ENCODE assay signal across 8 cellular contexts in genomic region chr19:39032164-39032918, GRCh38. TPM values are rescaled to one million over a fixed set of nuclear protein-coding genes. Genes with fewer than 3 reads are reported as not detected.
A peak's percentile ranks its signal among the peaks of the same experiment; 100 is the strongest.
DNase-seq lines count a peak whose midpoint lies in the region; ATAC-seq, FAIRE-seq and TF ChIP-seq lines count a peak whose summit lies in the region.

TSS of gene FBXO27 (minus strand) at chr19:39032549. CDS start at chr19:39032227, 322 bp downstream.

- CTCF ChIA-PET in CD4-positive, alpha-beta memory T cell (lab: Charles Lee; ENCODE audit: partially characterized antibody): no interaction called here
- CTCF ChIA-PET in activated CD4-positive, alpha-beta memory T cell treated with anti-CD3 and anti-CD28 coated beads for 36 hours (lab: Charles Lee): interaction anchor here (0.7 kb wide), 1 partner anchor 19 kb away, joined by 3 read pairs; no protein-coding TSS in a partner anchor

- FAIRE-seq in HTR-8/SVneo (lab: Jason Lieb, UNC): peak; percentile 4

- H3K9me3 Mint-ChIP-seq in CD4-positive, alpha-beta memory T cell: no peaks in the 10 kb centered on the region
- H3K9me3 Mint-ChIP-seq in activated CD4-positive, alpha-beta memory T cell treated with anti-CD3 and anti-CD28 coated beads for 36 hours: no peaks in the 10 kb centered on the region
- H3K9me3 Mint-ChIP-seq in naive B cell: peaks cover 0 to 3% (median 2%) of the 10 kb centered on the region in 7 donors

- H3K27me3 ChIP-seq in CD4-positive, alpha-beta memory T cell (ENCODE audit: insufficient read depth, low read length): no peaks in the 10 kb centered on the region

- no peak within 1 kb of the TSS for H3K27ac ChIP-seq in CD4-positive, alpha-beta memory T cell (ENCODE audit: low read depth, low read length)

- no peaks in the 10 kb centered on the region for H3K36me3 ChIP-seq in CD4-positive, alpha-beta memory T cell (ENCODE audit: insufficient read depth, low read length)

- peaks cover 11% of the 10 kb centered on the region for H3K4me1 ChIP-seq in CD4-positive, alpha-beta memory T cell (ENCODE audit: insufficient read depth, low read length)

- no peak for TF ChIP-seq CTCF in fibroblast of the aortic adventitia (IDR thresholded peaks at IDR 0.05; ENCODE audit: insufficient read depth, low read length)

- H3K27me3 Mint-ChIP-seq in CD4-positive, alpha-beta memory T cell: no peaks in the 10 kb centered on the region
- H3K27me3 Mint-ChIP-seq in activated CD4-positive, alpha-beta memory T cell treated with anti-CD3 and anti-CD28 coated beads for 36 hours: peaks cover 7% of the 10 kb centered on the region
- peaks cover 4 to 40% (median 9%) of the 10 kb centered on the region in 3 donors for H3K27me3 Mint-ChIP-seq in naive B cell

- POLR2A ChIA-PET in CD4-positive, alpha-beta memory T cell (lab: Charles Lee; ENCODE audit: partially characterized antibody): no interaction called here
- POLR2A ChIA-PET in activated CD4-positive, alpha-beta memory T cell treated with anti-CD3 and anti-CD28 coated beads for 36 hours (lab: Charles Lee): no interaction called here

- H3K4me3 ChIP-seq in CD4-positive, alpha-beta memory T cell (ENCODE audit: low read length in 2 of 2): peak within 1 kb of the TSS; percentile 6 to 46
- H3K4me3 ChIP-seq in fibroblast of the aortic adventitia (ENCODE audit: low read depth, low read length): peak within 1 kb of the TSS; percentile 69

- no peaks in the 10 kb centered on the region for H3K9me3 ChIP-seq in CD4-positive, alpha-beta memory T cell (ENCODE audit: control insufficient read depth in 1 of 2, low read length in 2 of 2)

- intact Hi-C loops in CD4-positive, alpha-beta memory T cell (cut with micrococcal nuclease): loop anchor here (2.0 kb wide), 1 partner anchor 40 kb away; no protein-coding TSS in a partner anchor
- intact Hi-C loops in activated CD4-positive, alpha-beta memory T cell treated with anti-CD3 and anti-CD28 coated beads for 36 hours (cut with micrococcal nuclease): loop anchor here (5.0 kb wide), 1 partner anchor 55 kb away; the partner anchor contains the start of gene FBXO17

- peak within 1 kb of the TSS in 5 of 7 donors; percentile 36 to 74 (median 61) for H3K27ac Mint-ChIP-seq in CD4-positive, alpha-beta memory T cell
- no peak within 1 kb of the TSS for H3K27ac Mint-ChIP-seq in activated CD4-positive, alpha-beta memory T cell treated with anti-CD3 and anti-CD28 coated beads for 36 hours
- H3K27ac Mint-ChIP-seq in naive B cell: no peak within 1 kb of the TSS

- H3K36me3 Mint-ChIP-seq in CD4-positive, alpha-beta memory T cell: no peaks in the 10 kb centered on the region
- H3K36me3 Mint-ChIP-seq in activated CD4-positive, alpha-beta memory T cell treated with anti-CD3 and anti-CD28 coated beads for 36 hours: no peaks in the 10 kb centered on the region
- peaks cover 3 to 4% of the 10 kb centered on the region in 2 donors for H3K36me3 Mint-ChIP-seq in naive B cell

- peak within 1 kb of the TSS; percentile 72 to 90 (median 78) for H3K4me3 Mint-ChIP-seq in CD4-positive, alpha-beta memory T cell
- H3K4me3 Mint-ChIP-seq in activated CD4-positive, alpha-beta memory T cell treated with anti-CD3 and anti-CD28 coated beads for 36 hours: peak within 1 kb of the TSS; percentile 68
- peak within 1 kb of the TSS; percentile 54 to 86 (median 71) for H3K4me3 Mint-ChIP-seq in naive B cell

- DNase-seq in CD4-positive, alpha-beta memory T cell: peak in 1 of 5 donors; percentile 38
- DNase-seq in HTR-8/SVneo (ENCODE audit: insufficient read length, low spot score): no peak
- peak; percentile 33 for DNase-seq in activated CD4-positive, alpha-beta memory T cell treated with anti-CD3 and anti-CD28 coated beads for 36 hours
- no peak for DNase-seq in fibroblast of the aortic adventitia (ENCODE audit: low read depth)
- no peak for DNase-seq in naive B cell
- DNase-seq in NCI-H2081 treated with DMSO at 0.1 percent for 48 hours (lab: John Stamatoyannopoulos, UW): no peak

- ATAC-seq in naive B cell (ENCODE audit: low read depth in 2 of 2) (no peak), HG03095 (IDR thresholded peaks at IDR 0.05; ENCODE audit: unreplicated experiment) (no peak), HG02938 (IDR thresholded peaks at IDR 0.05; ENCODE audit: unreplicated experiment) (no peak)

- H3K4me1 Mint-ChIP-seq in CD4-positive, alpha-beta memory T cell: peaks cover 0 to 11% (median 5%) of the 10 kb centered on the region in 4 donors
- peaks cover 15% of the 10 kb centered on the region for H3K4me1 Mint-ChIP-seq in activated CD4-positive, alpha-beta memory T cell treated with anti-CD3 and anti-CD28 coated beads for 36 hours (ENCODE audit: low read depth)
- peaks cover 0 to 6% (median 5%) of the 10 kb centered on the region in 3 donors for H3K4me1 Mint-ChIP-seq in naive B cell

RNA-seq across cellular contexts. Expression of gene FBXO27, which starts in this region (rescaled TPM):
- under 1 TPM; 0.64 to 0.86 TPM for total RNA-seq in CD4-positive, alpha-beta memory T cell
- polyA plus RNA-seq in CD4-positive, alpha-beta memory T cell: 1 to 10 TPM in 1 of 2 donors, under 1 TPM in 1; 0.42 to 1.4 TPM
- 1 to 10 TPM; 2.2 to 2.4 TPM for total RNA-seq in activated CD4-positive, alpha-beta memory T cell treated with anti-CD3 and anti-CD28 coated beads for 36 hours
- 7.2 and 17.8 TPM in 2 replicates for total RNA-seq in fibroblast of the aortic adventitia (ENCODE audit: low replicate concordance)
- polyA plus RNA-seq in naive B cell (ENCODE audit: low read depth in 6 of 6): not detected

Comparison
In these comparisons a context has a peak if more than half of its experiments do, and no peak if none do; other contexts are left out.
1. H3K27ac Mint-ChIP-seq: peak in CD4-positive, alpha-beta memory T cell (5 of 7); none in activated CD4-positive, alpha-beta memory T cell treated with anti-CD3 and anti-CD28 coated beads for 36 hours (single experiment) and naive B cell (0 of 6).
2. Peak in every context shown above with its lines, with median percentiles within 50 percentile points of each other: H3K4me3 Mint-ChIP-seq.